Comparison of ENCODE assay signal across 6 cellular contexts in the genomic region with DNA sequence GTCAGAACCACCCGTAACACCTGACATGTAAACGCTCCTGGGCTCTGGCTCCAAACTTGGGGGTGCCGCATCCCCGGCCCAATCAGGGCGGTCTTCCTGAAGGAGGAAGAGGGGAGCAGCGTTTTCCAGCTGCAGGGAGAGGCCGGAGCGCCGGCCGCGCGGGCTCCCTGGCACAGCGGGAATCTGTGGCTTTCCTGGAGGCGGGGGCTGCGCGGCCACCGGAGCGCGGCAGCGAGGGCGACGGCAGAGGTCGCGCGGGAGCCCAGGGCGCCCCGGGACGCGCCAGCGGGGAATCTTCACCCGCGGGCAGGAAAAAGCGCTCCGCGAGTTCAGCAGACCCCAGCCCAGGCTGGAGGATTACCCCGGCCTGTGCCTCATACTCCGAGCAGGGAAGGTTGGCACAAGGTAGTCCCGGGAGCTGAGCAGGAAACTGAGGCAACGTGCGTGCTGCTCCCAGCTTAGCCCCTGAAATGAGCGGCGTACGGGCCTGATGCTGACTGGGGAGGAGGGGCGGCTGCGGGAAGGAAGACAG. TPM values are rescaled to one million over a fixed set of nuclear protein-coding genes. Genes with fewer than 3 reads are reported as not detected.
DNase-seq lines count a peak whose midpoint lies in the region; ATAC-seq lines count a peak whose summit lies in the region.

No MANE protein-coding gene starts in this region.

- H3K36me3 Mint-ChIP-seq in stimulated activated effector memory CD8-positive, alpha-beta T cell treated with anti-CD3 and anti-CD28 coated beads, Interleukin-12 subunit alpha, Interleukin-12 subunit beta, amount 100 ng/mL, for 72 hours: peaks cover 16% of the 10 kb centered on the region

- DNase-seq in NCI-H345 (lab: John Stamatoyannopoulos, UW) (peak; percentile 36), NCI-H345 treated with DMSO at 0.1 percent for 48 hours (lab: John Stamatoyannopoulos, UW; ENCODE audit: unreplicated experiment) (no peak), M059J (ENCODE audit: low read depth) (peak; percentile 32)
- peak in 1 of 2 donors; percentile 67 for DNase-seq in stimulated activated effector memory CD8-positive, alpha-beta T cell treated with anti-CD3 and anti-CD28 coated beads, Interleukin-12 subunit alpha, Interleukin-12 subunit beta, amount 100 ng/mL, for 72 hours (ENCODE audit: low spot score in 2 of 2)
- DNase-seq in stimulated activated CD4-positive, alpha-beta T cell treated with anti-CD3 and anti-CD28 coated beads, Interleukin-4, amount 100 ng/mL, for 24 hours: no peak

- H3K4me1 ChIP-seq in esophagus (ENCODE audit: control insufficient read depth in 2 of 2, insufficient read depth in 2 of 2, low read length in 1 of 2): peaks cover 3 to 12% of the 10 kb centered on the region in 2 donors

- H3K9me3 ChIP-seq in esophagus (ENCODE audit: control insufficient read depth in 2 of 2, insufficient read depth in 1 of 2, low read depth in 1 of 2, low read length in 1 of 2): no peaks in the 10 kb centered on the region

- 1% methylated on average over 44 to 45 of the region's 45 CpGs for WGBS in esophagus, 2 donors

- no peaks in the 10 kb centered on the region for H3K9me3 Mint-ChIP-seq in stimulated activated effector memory CD8-positive, alpha-beta T cell treated with anti-CD3 and anti-CD28 coated beads, Interleukin-12 subunit alpha, Interleukin-12 subunit beta, amount 100 ng/mL, for 72 hours

- peak overlapping the region; percentile 49 to 61 for H3K4me3 ChIP-seq in esophagus (ENCODE audit: low read depth in 1 of 2, low read length in 2 of 2)

- ATAC-seq in stimulated activated effector memory CD8-positive, alpha-beta T cell treated with anti-CD3 and anti-CD28 coated beads, Interleukin-12 subunit alpha, Interleukin-12 subunit beta, amount 100 ng/mL, for 72 hours: peak; percentile 44

- H3K4me1 Mint-ChIP-seq in stimulated activated effector memory CD8-positive, alpha-beta T cell treated with anti-CD3 and anti-CD28 coated beads, Interleukin-12 subunit alpha, Interleukin-12 subunit beta, amount 100 ng/mL, for 72 hours: peaks cover 25% of the 10 kb centered on the region

- H3K36me3 ChIP-seq in esophagus (ENCODE audit: control insufficient read depth in 2 of 2, insufficient read depth in 2 of 2, low read length in 1 of 2): peaks cover 0 to 4% of the 10 kb centered on the region in 2 donors

- peak overlapping the region; percentile 35 to 45 for H3K27ac ChIP-seq in esophagus (ENCODE audit: low read depth in 2 of 2, low read length in 1 of 2)

- peak overlapping the region; percentile 78 for H3K4me3 Mint-ChIP-seq in stimulated activated effector memory CD8-positive, alpha-beta T cell treated with anti-CD3 and anti-CD28 coated beads, Interleukin-12 subunit alpha, Interleukin-12 subunit beta, amount 100 ng/mL, for 72 hours

- peak overlapping the region; percentile 6 for H3K27ac Mint-ChIP-seq in stimulated activated effector memory CD8-positive, alpha-beta T cell treated with anti-CD3 and anti-CD28 coated beads, Interleukin-12 subunit alpha, Interleukin-12 subunit beta, amount 100 ng/mL, for 72 hours

- H3K27me3 ChIP-seq in esophagus (ENCODE audit: control insufficient read depth in 1 of 2, insufficient read depth in 2 of 2, low read length in 2 of 2): peaks cover 0 to 23% of the 10 kb centered on the region in 2 donors

RNA-seq across cellular contexts. Expression of gene ESAM, which starts 0.6 kb away (rescaled TPM):
- total RNA-seq in M059J (2014; rRNA removed; shearing (Covaris generic)): 0.74 and 0.99 TPM in 2 replicates
- polyA plus RNA-seq in esophagus: 10 to 100 TPM; 16.8 to 34.1 TPM

RNA-seq across cellular contexts. Expression of gene VSIG2, which starts 10.6 kb away (rescaled TPM):
- total RNA-seq in M059J (2014; rRNA removed; shearing (Covaris generic)): not detected in 2 replicates
- polyA plus RNA-seq in esophagus: 10 to 100 TPM in 1 of 2 donors, 1 to 10 TPM in 1; 9.7 to 51.4 TPM

RNA-seq across cellular contexts. Expression of gene NRGN, which starts 22.9 kb away (rescaled TPM):
- total RNA-seq in M059J (2014; rRNA removed; shearing (Covaris generic)): 12.1 and 21.2 TPM in 2 replicates
- 1 to 10 TPM; 1.6 to 3.1 TPM for polyA plus RNA-seq in esophagus

RNA-seq across cellular contexts. Expression of gene MSANTD2, which starts 37.5 kb away (rescaled TPM):
- 10.8 and 14.1 TPM in 2 replicates for total RNA-seq in M059J (2014; rRNA removed; shearing (Covaris generic))
- 1 to 10 TPM; 3.8 to 9.3 TPM for polyA plus RNA-seq in esophagus

Comparison
In these comparisons a context has a peak if more than half of its experiments do, and no peak if none do; other contexts are left out.
1. DNase-seq: peak in NCI-H345 (single experiment) and M059J (single experiment); none in NCI-H345 treated with DMSO at 0.1 percent for 48 hours (single experiment) and stimulated activated CD4-positive, alpha-beta T cell treated with anti-CD3 and anti-CD28 coated beads, Interleukin-4, amount 100 ng/mL, for 24 hours (single experiment).